Comparison of ENCODE assay signal across 22 cellular contexts in genomic region chr10:95399167-95399566, GRCh38.
"Had no signal": no experiment of that assay in that cellular context is flagged by ENCODE, and none has a peak within 500 bp of the region (broad histone marks: within the 10 kb centered on the region; RNA-seq: fewer than 3 reads in every experiment).

No MANE protein-coding gene starts in this region.

- H3K4me1 Mint-ChIP-seq: activated B cell treated with CpG ODN at 0.5 μM for 24 hours had no signal

- ATAC-seq: activated CD8-positive, alpha-beta T cell treated with anti-CD3 and anti-CD28 coated beads for 36 hours; activated T-helper 17 cell treated with anti-CD3 and anti-CD28 coated beads, Interleukin-2, amount 50 U/mL, for 72 hours; esophagus mucosa; left colon; stimulated activated naive B cell treated with anti-CD40 and anti-IgM and Interleukin-4, amounts not matched to agents 10 μg/mL and 1 μg/mL and 100 μg/mL, for 72 hours had no signal

- H3K27me3 Mint-ChIP-seq: activated CD8-positive, alpha-beta T cell treated with anti-CD3 and anti-CD28 coated beads for 36 hours; activated naive CD8-positive, alpha-beta T cell treated with anti-CD3 and anti-CD28 coated beads, Interleukin-2, amount 10 ng/mL, durations not matched to agents 7 days and 5 days had no signal

- H3K36me3 Mint-ChIP-seq: activated naive CD8-positive, alpha-beta T cell treated with anti-CD3 and anti-CD28 coated beads, Interleukin-2, amount 10 ng/mL, durations not matched to agents 7 days and 5 days; stimulated activated naive B cell treated with anti-CD40 and anti-IgM and Interleukin-4, amounts not matched to agents 10 μg/mL and 1 μg/mL and 100 μg/mL, for 72 hours had no signal

- H3K4me1 ChIP-seq: spleen had no signal

- H3K36me3 ChIP-seq: brain microvascular endothelial cell, ovary had no signal

- H3K27ac Mint-ChIP-seq: activated B cell treated with CpG ODN at 0.5 μM for 24 hours; activated CD8-positive, alpha-beta T cell treated with anti-CD3 and anti-CD28 coated beads for 36 hours; activated naive CD8-positive, alpha-beta T cell treated with anti-CD3 and anti-CD28 coated beads, Interleukin-2, amount 10 ng/mL, durations not matched to agents 7 days and 5 days; activated T-helper 17 cell treated with anti-CD3 and anti-CD28 coated beads, Interleukin-2, amount 50 U/mL, for 72 hours had no signal

- FAIRE-seq: islet of Langerhans had no signal

- H3K4me3 ChIP-seq: ovary, SK-N-MC, spleen had no signal

- DNase-seq: activated B cell treated with CpG ODN at 0.5 μM for 24 hours; activated CD4-positive, alpha-beta T cell treated with anti-CD3 and anti-CD28 coated beads for 48 hours; activated CD8-positive, alpha-beta T cell treated with anti-CD3 and anti-CD28 coated beads for 36 hours; activated naive CD4-positive, alpha-beta T cell treated with Interleukin-2 at 50 U/mL for 16 hours; activated naive CD8-positive, alpha-beta T cell treated with anti-CD3 and anti-CD28 coated beads, Interleukin-2, amount 10 ng/mL, durations not matched to agents 7 days and 5 days; activated T-cell treated with anti-CD3 and anti-CD28 coated beads, Interleukin-2, amount 50 U/mL, for 1 hour; amygdala; brain microvascular endothelial cell; effector CD8-positive, alpha-beta T cell; hippocampal formation; left colon; mammary epithelial cell; midbrain; ovary; spleen; stimulated activated naive B cell treated with anti-CD40 and anti-IgM and Interleukin-4, amounts not matched to agents 10 μg/mL and 1 μg/mL and 100 μg/mL, for 72 hours; substantia nigra; trophoblast cell had no signal

- H3K27me3 ChIP-seq: brain microvascular endothelial cell, ovary, spleen had no signal

- H3K27ac ChIP-seq: brain microvascular endothelial cell, ovary, SK-N-MC, spleen had no signal

- H3K4me3 Mint-ChIP-seq: activated B cell treated with CpG ODN at 0.5 μM for 24 hours; activated CD8-positive, alpha-beta T cell treated with anti-CD3 and anti-CD28 coated beads for 36 hours; activated naive CD8-positive, alpha-beta T cell treated with anti-CD3 and anti-CD28 coated beads, Interleukin-2, amount 10 ng/mL, durations not matched to agents 7 days and 5 days; activated T-helper 17 cell treated with anti-CD3 and anti-CD28 coated beads, Interleukin-2, amount 50 U/mL, for 72 hours; stimulated activated naive B cell treated with anti-CD40 and anti-IgM and Interleukin-4, amounts not matched to agents 10 μg/mL and 1 μg/mL and 100 μg/mL, for 72 hours had no signal

- H3K9me3 ChIP-seq: ovary, spleen had no signal
